Comparison of ENCODE assay signal across 8 cellular contexts in genomic region chr21:38352536-38353219, GRCh38.
DNase-seq lines count a peak whose midpoint lies in the region; ATAC-seq and TF ChIP-seq lines count a peak whose summit lies in the region.

No MANE protein-coding gene starts in this region.

- H3K27me3 ChIP-seq in BJ (ENCODE audit: control insufficient read depth, insufficient read depth, low read length) = no peaks in the 10 kb centered on the region

- peaks cover 6% of the 10 kb centered on the region for H3K27me3 Mint-ChIP-seq in activated T-cell treated with anti-CD3 and anti-CD28 coated beads, Interleukin-2, amount 50 U/mL, for 4 hours (ENCODE audit: low read depth)

- no peak for DNase-seq in BJ (ENCODE audit: low read depth)
- DNase-seq in NCI-H748 (lab: John Stamatoyannopoulos, UW; ENCODE audit: unreplicated experiment) = peak; percentile 72
- peak; percentile 27 for DNase-seq in activated T-cell treated with anti-CD3 and anti-CD28 coated beads, Interleukin-2, amount 50 U/mL, for 4 hours
- peak; percentile 70 for DNase-seq in Right ventricle myocardium inferior (ENCODE audit: missing footprints)
- DNase-seq in renal cortical epithelial cell (ENCODE audit: low read depth) = peak; percentile 77

- H3K36me3 Mint-ChIP-seq in activated T-cell treated with anti-CD3 and anti-CD28 coated beads, Interleukin-2, amount 50 U/mL, for 4 hours (ENCODE audit: insufficient read depth) = no peaks in the 10 kb centered on the region

- intact Hi-C loops in Right ventricle myocardium inferior (cut with DNase I) = loop anchor here (1.0 to 10.0 kb wide), 4 partner anchors 133 to 678 kb away; no protein-coding TSS in a partner anchor

- CTCF ChIA-PET in BJ (lab: Yijun Ruan, JAX) = interaction anchor here (0.6 to 9.2 kb wide), 48 partner anchors 10 to 1357 kb away, joined by 3 to 263 read pairs (median 6); partner anchors contain the start of gene KCNJ6

- ATAC-seq in HG02678 (IDR thresholded peaks at IDR 0.05; ENCODE audit: unreplicated experiment) (peak; percentile 47), Right ventricle myocardium inferior (no peak), HG03039 (IDR thresholded peaks at IDR 0.05; ENCODE audit: unreplicated experiment) (no peak), HG03342 (IDR thresholded peaks at IDR 0.05; ENCODE audit: unreplicated experiment) (no peak)
- no peak for ATAC-seq in activated T-cell treated with anti-CD3 and anti-CD28 coated beads, Interleukin-2, amount 50 U/mL, for 4 hours

- TF ChIP-seq CTCF in BJ (IDR thresholded peaks at IDR 0.05; ENCODE audit: insufficient read depth, low read depth, low read length) = peak; percentile 87

- no peak overlapping the region for H3K4me3 Mint-ChIP-seq in activated T-cell treated with anti-CD3 and anti-CD28 coated beads, Interleukin-2, amount 50 U/mL, for 4 hours

- H3K4me1 Mint-ChIP-seq in activated T-cell treated with anti-CD3 and anti-CD28 coated beads, Interleukin-2, amount 50 U/mL, for 4 hours (ENCODE audit: low read depth) = peaks cover 18% of the 10 kb centered on the region

- H3K36me3 ChIP-seq in BJ (ENCODE audit: control insufficient read depth, insufficient read depth, low read length) = no peaks in the 10 kb centered on the region

- no peaks in the 10 kb centered on the region for H3K9me3 Mint-ChIP-seq in activated T-cell treated with anti-CD3 and anti-CD28 coated beads, Interleukin-2, amount 50 U/mL, for 4 hours

- POLR2A ChIA-PET in BJ (lab: Charles Lee) = interaction anchor here (0.6 to 0.8 kb wide), 2 partner anchors 568 to 643 kb away, joined by 3 read pairs; no protein-coding TSS in a partner anchor

- H3K4me3 ChIP-seq in BJ (ENCODE audit: low read depth, low read length) = no peak overlapping the region
